In the genomic region with DNA sequence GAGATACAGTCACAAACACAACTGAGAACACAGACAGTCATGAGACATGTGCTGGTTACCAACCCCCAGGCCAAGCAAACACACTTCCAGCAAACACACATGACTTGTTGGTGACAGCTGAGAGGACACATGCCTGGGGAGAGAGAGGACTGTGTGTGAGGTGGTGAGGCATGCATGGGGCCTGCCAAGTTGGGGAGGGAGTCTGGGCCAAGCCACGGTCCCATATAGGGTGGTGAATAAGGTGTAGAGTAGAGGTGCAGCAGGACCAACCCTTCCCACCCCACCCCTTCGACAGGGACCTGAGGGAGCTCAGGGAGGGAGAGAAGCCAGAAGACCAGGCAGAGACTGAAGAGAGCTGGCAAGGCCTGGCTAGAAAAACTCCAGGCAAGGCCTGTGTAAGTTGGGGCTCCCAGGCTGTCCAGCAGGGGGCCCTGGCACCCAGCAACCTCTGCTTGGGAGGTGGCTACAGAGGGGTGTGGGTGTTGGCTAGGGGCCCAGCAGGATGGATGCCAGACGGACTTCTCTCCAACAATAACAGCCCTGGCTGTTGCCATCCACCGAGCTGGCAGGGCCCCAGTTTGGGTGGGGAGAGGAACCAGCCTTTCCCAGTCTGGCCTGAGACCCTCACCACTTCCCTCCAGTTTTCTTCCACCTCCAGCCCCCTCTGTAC, we compare ENCODE assay signal across 8 cellular contexts.
A peak's percentile ranks its signal among the peaks of the same experiment; 100 is the strongest.
DNase-seq lines count a peak whose midpoint lies in the region; ATAC-seq lines count a peak whose summit lies in the region.

No MANE protein-coding gene starts in this region.

- H3K27me3 Mint-ChIP-seq in memory B cell = no peaks in the 10 kb centered on the region

- peak overlapping the region; percentile 21 for H3K4me3 Mint-ChIP-seq in memory B cell

- H3K9me3 Mint-ChIP-seq in memory B cell = no peaks in the 10 kb centered on the region

- H3K4me1 Mint-ChIP-seq in memory B cell = peaks cover 30% of the 10 kb centered on the region

- peak; percentile 36 for DNase-seq in NCI-H2227 (lab: John Stamatoyannopoulos, UW; ENCODE audit: unreplicated experiment)
- no peak for DNase-seq in NCI-H2227 treated with DMSO at 0.1 percent for 48 hours (lab: John Stamatoyannopoulos, UW)
- peak; percentile 53 for DNase-seq in NCI-H774 (lab: John Stamatoyannopoulos, UW)
- peak; percentile 34 to 55 for DNase-seq in activated CD4-positive, alpha-beta T cell treated with anti-CD3 and anti-CD28 coated beads, Interleukin-2, amount 50 U/mL, for 24 hours (ENCODE audit: low read depth in 1 of 2, low spot score in 1 of 2)
- DNase-seq in ecto neural progenitor cell (ENCODE audit: low spot score) = peak; percentile 80
- peak; percentile 64 to 68 for DNase-seq in memory B cell (ENCODE audit: low spot score in 2 of 2)
- peak; percentile 45 for DNase-seq in stimulated activated CD8-positive, alpha-beta memory T cell treated with anti-CD3 and anti-CD28 coated beads, Interleukin-12 subunit alpha, Interleukin-12 subunit beta, amount 100 ng/mL, for 4 hours (ENCODE audit: low read depth)

- H3K27ac Mint-ChIP-seq in memory B cell = no peak overlapping the region

- H3K36me3 Mint-ChIP-seq in memory B cell = no peaks in the 10 kb centered on the region

- peak; percentile 51 for ATAC-seq in HG03342 (IDR thresholded peaks at IDR 0.05; ENCODE audit: unreplicated experiment)
- ATAC-seq in memory B cell (ENCODE audit: low read depth) = peak; percentile 61
